31 cellular contexts compared by ENCODE assay signal in the genomic region with DNA sequence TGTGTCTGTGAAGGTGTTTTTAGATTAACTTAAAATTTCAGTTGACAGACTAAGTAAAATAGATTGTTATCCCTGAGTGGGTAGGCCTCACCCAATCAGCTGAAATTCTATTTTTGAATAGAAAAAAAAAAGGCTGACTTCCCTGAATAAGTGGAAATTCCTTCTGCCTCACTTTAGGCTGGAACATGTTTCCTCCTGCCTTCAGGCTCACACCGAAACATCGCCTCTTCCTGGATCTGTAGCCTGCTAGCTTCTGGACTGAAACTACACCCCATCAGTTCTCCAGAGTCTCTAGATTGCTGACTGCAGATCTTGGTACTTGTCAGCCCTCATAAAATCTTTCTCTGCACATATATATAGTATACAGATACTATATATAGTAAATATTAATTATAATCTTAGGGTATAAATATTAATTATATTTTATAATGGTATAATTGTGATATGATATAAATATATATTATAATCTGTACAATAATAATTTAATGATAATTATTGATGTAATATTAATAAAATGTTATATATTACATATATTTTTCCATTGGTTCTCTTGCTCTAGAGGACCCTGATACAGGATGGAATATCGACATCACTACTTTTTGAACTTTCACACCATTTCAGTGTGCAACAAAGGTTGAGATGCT. TPM values are rescaled to one million over a fixed set of nuclear protein-coding genes. Genes with fewer than 3 reads are reported as not detected.
"Had no signal": no experiment of that assay in that cellular context is flagged by ENCODE, and none has a peak within 500 bp of the region (broad histone marks: within the 10 kb centered on the region; RNA-seq: fewer than 3 reads in every experiment).

No MANE protein-coding gene starts in this region.

- H3K4me3 ChIP-seq: lower lobe of right lung, neural progenitor cell, ovary, right atrium auricular region, right lobe of liver, stomach, testis, thyroid gland, transverse colon, upper lobe of left lung, vagina had no signal

- H3K4me1 Mint-ChIP-seq: immature natural killer cell; mesothelial cell of epicardium; naive B cell; natural killer cell; nephron progenitor cell; stimulated activated naive B cell treated with anti-CD40 and anti-IgM and Interleukin-4, amounts not matched to agents 10 μg/mL and 1 μg/mL and 100 μg/mL, for 72 hours had no signal

- H3K27me3 ChIP-seq: neural progenitor cell, neutrophil, ovary, right atrium auricular region, right lobe of liver, stomach, testis, thyroid gland, transverse colon, upper lobe of left lung, vagina had no signal

- H3K36me3 ChIP-seq: lower lobe of right lung, neural progenitor cell, neutrophil, ovary, right atrium auricular region, right lobe of liver, stomach, thyroid gland, transverse colon, upper lobe of left lung, vagina had no signal

- H3K4me3 Mint-ChIP-seq: immature natural killer cell; mesothelial cell of epicardium; naive B cell; natural killer cell; nephron progenitor cell; neural progenitor cell; stimulated activated naive B cell treated with anti-CD40 and anti-IgM and Interleukin-4, amounts not matched to agents 10 μg/mL and 1 μg/mL and 100 μg/mL, for 72 hours had no signal

- ATAC-seq: left cardiac atrium; left lobe of liver; lower lobe of right lung; natural killer cell; right lobe of liver; stimulated activated naive B cell treated with anti-CD40 and anti-IgM and Interleukin-4, amounts not matched to agents 10 μg/mL and 1 μg/mL and 100 μg/mL, for 72 hours; stimulated activated naive CD8-positive, alpha-beta T cell treated with anti-CD3 and anti-CD28 coated beads, Interleukin-15, Interleukin-2, amounts not matched to agents 100 U/mL and 50 U/mL, for 24 hours had no signal

- H3K27me3 Mint-ChIP-seq: naive B cell; progenitor cell of endocrine pancreas; stimulated activated naive B cell treated with anti-CD40 and anti-IgM and Interleukin-4, amounts not matched to agents 10 μg/mL and 1 μg/mL and 100 μg/mL, for 72 hours had no signal

- FAIRE-seq: islet of Langerhans had no signal

- DNase-seq: hypothalamus; immature natural killer cell; kidney glomerular epithelial cell; left cardiac atrium; lower lobe of right lung; mesendoderm; naive B cell; natural killer cell; nephron progenitor cell; ovary; right lobe of liver; stimulated activated CD4-positive, alpha-beta T cell treated with anti-CD3 and anti-CD28 coated beads, Interleukin-12 subunit alpha, Interleukin-12 subunit beta, amount 100 ng/mL, for 4 hours; stimulated activated CD4-positive, alpha-beta T cell treated with anti-CD3 and anti-CD28 coated beads, Interleukin-15, amount 100 ng/mL, for 24 hours; stimulated activated CD4-positive, alpha-beta T cell treated with anti-CD3 and anti-CD28 coated beads, Interleukin-2, amount 100 ng/mL, for 24 hours; stimulated activated CD4-positive, alpha-beta T cell treated with anti-CD3 and anti-CD28 coated beads, Interleukin-4, amount 100 ng/mL, for 1 hour; stimulated activated naive B cell treated with anti-CD40 and anti-IgM and Interleukin-4, amounts not matched to agents 10 μg/mL and 1 μg/mL and 100 μg/mL, for 72 hours; stimulated activated naive CD8-positive, alpha-beta T cell treated with anti-CD3 and anti-CD28 coated beads, Interleukin-15, Interleukin-2, amounts not matched to agents 100 U/mL and 50 U/mL, for 24 hours; stomach; testis; thyroid gland; transverse colon; upper lobe of left lung had no signal

- H3K36me3 Mint-ChIP-seq: immature natural killer cell; naive B cell; natural killer cell; neural progenitor cell; stimulated activated naive B cell treated with anti-CD40 and anti-IgM and Interleukin-4, amounts not matched to agents 10 μg/mL and 1 μg/mL and 100 μg/mL, for 72 hours had no signal

- H3K27ac Mint-ChIP-seq: immature natural killer cell; mesothelial cell of epicardium; naive B cell; natural killer cell; nephron progenitor cell; neural progenitor cell; progenitor cell of endocrine pancreas; stimulated activated naive B cell treated with anti-CD40 and anti-IgM and Interleukin-4, amounts not matched to agents 10 μg/mL and 1 μg/mL and 100 μg/mL, for 72 hours had no signal

- H3K9me3 ChIP-seq: lower lobe of right lung, neutrophil, ovary, right atrium auricular region, right lobe of liver, stomach, testis, thyroid gland, transverse colon, upper lobe of left lung, vagina had no signal

RNA-seq across cellular contexts. Expression of a gene that starts 13.7 kb away (rescaled TPM):
- total RNA-seq: mononuclear cell, natural killer cell had no signal
